Comparison of ENCODE assay signal across 7 cellular contexts in genomic region chr21:14762734-14763694, GRCh38.
DNase-seq lines count a peak whose midpoint lies in the region; ATAC-seq and TF ChIP-seq lines count a peak whose summit lies in the region.

No MANE protein-coding gene starts in this region.

- no peak for TF ChIP-seq CTCF in lung (IDR thresholded peaks at IDR 0.05; ENCODE audit: control extremely low read depth, extremely low read depth)

- H3K36me3 ChIP-seq in lung (ENCODE audit: control insufficient read depth in 2 of 2, insufficient read depth in 2 of 2, low read length in 2 of 2), result no peaks in the 10 kb centered on the region

- H3K9me3 ChIP-seq in lung (ENCODE audit: control insufficient read depth in 2 of 2, insufficient read depth in 1 of 2, low read length in 1 of 2), result no peaks in the 10 kb centered on the region

- peak overlapping the region in 1 of 2 donors; percentile 24 for H3K27ac ChIP-seq in lung (ENCODE audit: low read depth in 1 of 2, low read length in 1 of 2)

- no peaks in the 10 kb centered on the region for H3K4me1 ChIP-seq in lung (ENCODE audit: control insufficient read depth in 2 of 2, insufficient read depth in 2 of 2, low read length in 2 of 2)

- WGBS in lung, 2 donors, result 20 to 29% methylated on average over 4 of the region's 4 CpGs

- ATAC-seq in GM19035 (IDR thresholded peaks at IDR 0.05; ENCODE audit: unreplicated experiment) (peak; percentile 93), HG02973 (IDR thresholded peaks at IDR 0.05; ENCODE audit: unreplicated experiment) (peak; percentile 92), lung (ENCODE audit: insufficient read depth, low FRiP score) (peak; percentile 66)

- no peaks in the 10 kb centered on the region for H3K27me3 ChIP-seq in lung (ENCODE audit: control insufficient read depth, insufficient read depth)

- no peak overlapping the region for H3K4me3 ChIP-seq in lung

- DNase-seq in RPMI8226, result peak; percentile 85
- DNase-seq in lung (ENCODE audit: low spot score), result no peak
- no peak for DNase-seq in activated CD8-positive, alpha-beta memory T cell treated with anti-CD3 and anti-CD28 coated beads, Interleukin-2, amount 50 U/mL, for 4 hours
- DNase-seq in NCI-H1105 treated with DMSO at 0.1 percent for 48 hours (lab: John Stamatoyannopoulos, UW), result no peak
- DNase-seq in iPS-NIHi11 (ENCODE audit: low spot score), result no peak
